16 cellular contexts compared by ENCODE assay signal in genomic region chr2:215839309-215839708, GRCh38.
"Had no signal": no experiment of that assay in that cellular context is flagged by ENCODE, and none has a peak within 500 bp of the region (broad histone marks: within the 10 kb centered on the region; RNA-seq: fewer than 3 reads in every experiment).

No MANE protein-coding gene starts in this region.

- H2AFZ ChIP-seq: parathyroid adenoma had no signal

- H3K36me3 Mint-ChIP-seq: activated naive CD8-positive, alpha-beta T cell treated with anti-CD3 and anti-CD28 coated beads for 36 hours; stimulated activated effector memory CD8-positive, alpha-beta T cell treated with anti-CD3 and anti-CD28 coated beads, Interleukin-12 subunit alpha, Interleukin-12 subunit beta, amount 100 ng/mL, for 72 hours had no signal

- H3K4me3 ChIP-seq: esophagus squamous epithelium, skin epidermis, thyroid gland, vagina had no signal

- ATAC-seq: stimulated activated effector memory CD8-positive, alpha-beta T cell treated with anti-CD3 and anti-CD28 coated beads, Interleukin-12 subunit alpha, Interleukin-12 subunit beta, amount 100 ng/mL, for 72 hours had no signal

- DNase-seq: activated CD4-positive, alpha-beta T cell treated with anti-CD3 and anti-CD28 coated beads, Interleukin-2, amount 50 U/mL, for 48 hours; activated CD4-positive, CD25-positive, alpha-beta regulatory T cell treated with anti-CD3 and anti-CD28 coated beads, Interleukin-2, amount 50 U/mL, for 72 hours; activated gamma-delta T cell treated with Interleukin-2 at 50 U/mL for 16 hours; activated naive CD8-positive, alpha-beta T cell treated with anti-CD3 and anti-CD28 coated beads for 36 hours; activated T-cell treated with anti-CD3 and anti-CD28 coated beads, Interleukin-2, amount 50 U/mL, for 48 hours; brain microvascular endothelial cell; esophagus squamous epithelium; foreskin fibroblast; head of caudate nucleus; mesendoderm; retina; thyroid gland had no signal

- H3K79me2 ChIP-seq: parathyroid adenoma had no signal

- H3K9me3 Mint-ChIP-seq: activated naive CD8-positive, alpha-beta T cell treated with anti-CD3 and anti-CD28 coated beads for 36 hours; stimulated activated effector memory CD8-positive, alpha-beta T cell treated with anti-CD3 and anti-CD28 coated beads, Interleukin-12 subunit alpha, Interleukin-12 subunit beta, amount 100 ng/mL, for 72 hours had no signal

- H3K36me3 ChIP-seq: brain microvascular endothelial cell, esophagus squamous epithelium, thyroid gland, vagina had no signal

- H3K9me3 ChIP-seq: esophagus squamous epithelium, thyroid gland, vagina had no signal

- H3K4me3 Mint-ChIP-seq: activated naive CD8-positive, alpha-beta T cell treated with anti-CD3 and anti-CD28 coated beads for 36 hours; stimulated activated effector memory CD8-positive, alpha-beta T cell treated with anti-CD3 and anti-CD28 coated beads, Interleukin-12 subunit alpha, Interleukin-12 subunit beta, amount 100 ng/mL, for 72 hours had no signal

- H3K9ac ChIP-seq: parathyroid adenoma had no signal

- H3K27ac Mint-ChIP-seq: activated naive CD8-positive, alpha-beta T cell treated with anti-CD3 and anti-CD28 coated beads for 36 hours; stimulated activated effector memory CD8-positive, alpha-beta T cell treated with anti-CD3 and anti-CD28 coated beads, Interleukin-12 subunit alpha, Interleukin-12 subunit beta, amount 100 ng/mL, for 72 hours had no signal

- H3K4me1 ChIP-seq: esophagus squamous epithelium, parathyroid adenoma, thyroid gland, vagina had no signal

- H3K4me1 Mint-ChIP-seq: activated naive CD8-positive, alpha-beta T cell treated with anti-CD3 and anti-CD28 coated beads for 36 hours; stimulated activated effector memory CD8-positive, alpha-beta T cell treated with anti-CD3 and anti-CD28 coated beads, Interleukin-12 subunit alpha, Interleukin-12 subunit beta, amount 100 ng/mL, for 72 hours had no signal

- H3K27me3 ChIP-seq: brain microvascular endothelial cell, esophagus squamous epithelium, thyroid gland, vagina had no signal

- H3K27ac ChIP-seq: brain microvascular endothelial cell, esophagus squamous epithelium, parathyroid adenoma, skin epidermis, thyroid gland, vagina had no signal
